1 cellular context compared by ENCODE assay signal in the genomic region with DNA sequence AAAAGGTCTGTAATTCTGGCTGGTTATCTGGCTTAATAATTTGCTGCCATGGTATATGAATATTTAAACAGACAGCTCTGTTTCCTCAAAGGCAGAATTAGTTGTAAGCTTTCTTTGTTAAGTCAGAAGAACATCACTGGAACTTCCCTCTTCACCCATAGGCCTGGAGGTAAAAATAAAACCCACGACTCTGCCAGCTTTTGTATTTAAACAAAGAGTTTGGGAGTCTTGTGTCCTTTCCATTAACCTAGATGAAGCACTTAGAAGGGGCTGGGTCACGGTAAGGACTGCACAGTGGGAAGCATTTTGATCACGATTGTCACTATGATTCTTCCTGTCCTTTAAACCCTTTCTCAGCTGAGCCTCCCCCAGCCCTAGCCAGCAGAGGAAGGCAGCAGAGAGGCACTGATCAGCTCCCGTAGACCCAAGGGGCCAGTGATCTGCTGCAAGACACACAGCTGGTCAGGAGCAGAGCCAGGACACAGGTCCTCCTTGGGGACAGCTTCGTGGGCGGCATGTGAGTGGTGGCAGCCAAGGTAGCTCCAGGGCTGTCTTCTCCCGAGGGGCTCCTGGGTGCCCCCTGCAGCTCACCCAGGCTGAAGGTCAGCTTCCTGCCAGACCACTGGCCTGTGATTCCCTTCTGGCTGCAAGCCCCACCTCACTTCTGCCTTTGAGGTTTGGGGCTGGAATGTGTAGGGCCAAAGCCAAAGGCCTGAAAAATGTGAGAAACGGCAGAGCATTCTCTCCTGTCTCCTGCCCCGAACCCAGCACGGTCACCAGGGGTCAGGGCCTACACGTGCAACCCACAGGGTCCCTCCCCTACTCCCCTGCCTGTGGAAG.
A peak's percentile ranks its signal among the peaks of the same experiment; 100 is the strongest.
TF ChIP-seq lines count a peak whose summit lies in the region.

No MANE protein-coding gene starts in this region.

TF ChIP-seq in HepG2, 621 proteins besides CTCF, POLR2A, EP300 and RAD21:
- no peak for TF ChIP-seq HCFC1 (IDR thresholded peaks at IDR 0.05; ENCODE audit: low read depth, low read length)
- TF ChIP-seq GTF2F1 (IDR thresholded peaks at IDR 0.05; ENCODE audit: low read length), result no peak
- 0 out of 2 replicates have a peak, but pooled peaks have one; percentile 33 for TF ChIP-seq BHLHE40 (IDR thresholded peaks at IDR 0.05; ENCODE audit: low read length)
TF ChIP-seq in HepG2: peak in this region for 1.
